Comparison of ENCODE assay signal across 11 cellular contexts in genomic region chr1:88802950-88803349, GRCh38.
DNase-seq lines count a peak whose midpoint lies in the region; FAIRE-seq and TF ChIP-seq lines count a peak whose summit lies in the region.
"Had no signal": no experiment of that assay in that cellular context is flagged by ENCODE, and none has a peak within 500 bp of the region (broad histone marks: within the 10 kb centered on the region; RNA-seq: fewer than 3 reads in every experiment).

No MANE protein-coding gene starts in this region.

- no peaks in the 10 kb centered on the region for H3K27me3 ChIP-seq in CD8-positive, alpha-beta memory T cell (ENCODE audit: insufficient read depth, low read length, poor library complexity, severe bottlenecking)

- no peak overlapping the region for H3K27ac ChIP-seq in CD8-positive, alpha-beta memory T cell (ENCODE audit: low read depth, low read length)

- peaks cover 10% of the 10 kb centered on the region for H3K36me3 ChIP-seq in CD8-positive, alpha-beta memory T cell (ENCODE audit: insufficient read depth, low read length)

- peaks cover 0 to 2% (median 0%) of the 10 kb centered on the region in 5 donors for H3K9me3 Mint-ChIP-seq in CD8-positive, alpha-beta memory T cell

- peak overlapping the region in 1 of 8 donors; percentile 20 for H3K27ac Mint-ChIP-seq in CD8-positive, alpha-beta memory T cell
- H3K27ac Mint-ChIP-seq: activated CD4-positive, alpha-beta T cell treated with anti-CD3 and anti-CD28 coated beads, Interleukin-2, amount 10 ng/mL, durations not matched to agents 24 days and 14 days had no signal

- H3K36me3 Mint-ChIP-seq in CD8-positive, alpha-beta memory T cell: peaks cover 15 to 69% (median 32%) of the 10 kb centered on the region in 3 donors

- no peaks in the 10 kb centered on the region for H3K4me1 ChIP-seq in CD8-positive, alpha-beta memory T cell (ENCODE audit: insufficient read depth, low read length)

- H3K9me3 ChIP-seq in CD8-positive, alpha-beta memory T cell (ENCODE audit: low read length): no peaks in the 10 kb centered on the region

- in situ Hi-C loops in astrocyte of the spinal cord (cut with HindIII; ENCODE audit: low sequenced_read_pairs): no loop called here

- no peak for TF ChIP-seq CTCF in astrocyte of the spinal cord (IDR thresholded peaks at IDR 0.05; ENCODE audit: low read depth, low read length)

- POLR2A ChIA-PET in CD8-positive, alpha-beta memory T cell (lab: Charles Lee): no interaction called here

- CTCF ChIA-PET in CD8-positive, alpha-beta memory T cell (lab: Charles Lee): no interaction called here

- H3K4me3 Mint-ChIP-seq in CD8-positive, alpha-beta memory T cell: no peak overlapping the region
- H3K4me3 Mint-ChIP-seq: activated CD4-positive, alpha-beta T cell treated with anti-CD3 and anti-CD28 coated beads, Interleukin-2, amount 10 ng/mL, durations not matched to agents 24 days and 14 days had no signal

- H3K4me1 Mint-ChIP-seq in CD8-positive, alpha-beta memory T cell: peaks cover 7 to 13% (median 10%) of the 10 kb centered on the region in 3 donors

- DNase-seq in AG08396 (ENCODE audit: low spot score) (peak; percentile 14), HS-5 (ENCODE audit: low read depth) (peak; percentile 43), astrocyte of the spinal cord (ENCODE audit: low read depth, low spot score) (peak; percentile 60), Ammon's horn (ENCODE audit: low spot score) (no peak), cortex of kidney (lab: John Stamatoyannopoulos, UW) (no peak)
- no peak for DNase-seq in stimulated activated CD4-positive, alpha-beta T cell treated with anti-CD3 and anti-CD28 coated beads, Interleukin-4, amount 100 ng/mL, for 24 hours
- DNase-seq in CD8-positive, alpha-beta memory T cell: no peak
- DNase-seq: activated CD4-positive, alpha-beta T cell treated with anti-CD3 and anti-CD28 coated beads, Interleukin-2, amount 10 ng/mL, durations not matched to agents 24 days and 14 days; COR-L47; stimulated activated CD4-positive, alpha-beta T cell treated with anti-CD3 and anti-CD28 coated beads, Interleukin-2, amount 100 ng/mL, for 24 hours had no signal

- H3K27me3 Mint-ChIP-seq in CD8-positive, alpha-beta memory T cell: no peaks in the 10 kb centered on the region
- H3K27me3 Mint-ChIP-seq: activated CD4-positive, alpha-beta T cell treated with anti-CD3 and anti-CD28 coated beads, Interleukin-2, amount 10 ng/mL, durations not matched to agents 24 days and 14 days had no signal

- FAIRE-seq in islet of Langerhans (lab: Jason Lieb, UNC): peak; percentile 92

- no peak overlapping the region for H3K4me3 ChIP-seq in astrocyte of the spinal cord (ENCODE audit: low read depth, low read length)
- H3K4me3 ChIP-seq in CD8-positive, alpha-beta memory T cell (ENCODE audit: low read length): no peak overlapping the region

Comparison
In these comparisons a context has a peak if more than half of its experiments do, and no peak if none do; other contexts are left out.
1. DNase-seq: peak in AG08396 (single experiment), HS-5 (single experiment) and astrocyte of the spinal cord (single experiment); none in Ammon's horn (single experiment), cortex of kidney (single experiment), stimulated activated CD4-positive, alpha-beta T cell treated with anti-CD3 and anti-CD28 coated beads, Interleukin-4, amount 100 ng/mL, for 24 hours (single experiment) and CD8-positive, alpha-beta memory T cell (0 of 5).